Comparison of ENCODE assay signal across 10 cellular contexts in the genomic region with DNA sequence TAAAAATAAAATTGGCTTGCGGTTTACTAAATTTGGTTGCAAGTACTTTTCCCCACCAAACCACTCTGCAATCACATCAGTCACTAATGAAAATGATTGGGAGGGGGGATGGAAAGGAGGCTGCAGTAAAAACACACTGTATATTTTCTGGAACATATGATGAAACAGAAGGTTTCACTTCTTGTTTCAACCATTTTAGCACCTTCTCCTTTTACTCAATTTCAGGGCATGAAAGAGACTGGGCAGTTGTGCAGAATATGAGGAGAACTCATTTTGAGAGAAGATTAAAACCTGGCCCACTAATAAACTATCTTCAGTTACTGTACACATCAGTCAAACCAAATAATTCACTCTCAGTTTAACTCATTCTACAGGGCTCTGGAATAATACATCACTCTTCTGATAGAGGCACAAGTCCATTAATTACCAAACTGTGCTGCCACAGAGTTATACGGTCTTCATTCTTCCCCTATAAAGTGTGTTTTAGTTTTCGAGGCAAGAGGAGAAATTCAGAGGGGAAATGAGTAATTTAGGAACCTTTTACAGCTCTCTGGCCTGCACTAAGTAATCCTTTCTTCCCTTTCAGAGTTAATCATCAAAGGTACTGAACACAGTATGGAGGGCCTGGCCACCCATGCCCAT. TPM values are rescaled to one million over a fixed set of nuclear protein-coding genes. Genes with fewer than 3 reads are reported as not detected.
A peak's percentile ranks its signal among the peaks of the same experiment; 100 is the strongest.
DNase-seq lines count a peak whose midpoint lies in the region; ATAC-seq and TF ChIP-seq lines count a peak whose summit lies in the region.
"Had no signal": no experiment of that assay in that cellular context is flagged by ENCODE, and none has a peak within 500 bp of the region (broad histone marks: within the 10 kb centered on the region; RNA-seq: fewer than 3 reads in every experiment).

No MANE protein-coding gene starts in this region.

- H3K27ac ChIP-seq in coronary artery = peak overlapping the region in 1 of 2 donors; percentile 59
- H3K27ac ChIP-seq: cardiac muscle cell had no signal

- no peaks in the 10 kb centered on the region for H3K27me3 ChIP-seq in MG63
- H3K27me3 ChIP-seq: cardiac muscle cell had no signal

- H3K9me3 ChIP-seq in MG63 = no peaks in the 10 kb centered on the region

- ATAC-seq in GM21367 (IDR thresholded peaks at IDR 0.05; ENCODE audit: unreplicated experiment) (peak; percentile 76), HG03520 (IDR thresholded peaks at IDR 0.05; ENCODE audit: unreplicated experiment) (peak; percentile 67)

- DNase-seq in GM10266 (ENCODE audit: extremely low spot score) (peak; percentile 43), coronary artery (ENCODE audit: low spot score) (no peak), HuH-7 (ENCODE audit: low spot score) (no peak), MG63 (no peak), H4 (ENCODE audit: low spot score) (no peak)
- DNase-seq in activated CD4-positive, CD25-positive, alpha-beta regulatory T cell (lab: John Stamatoyannopoulos, UW) = no peak
- DNase-seq: right cardiac atrium had no signal

- H3K4me3 ChIP-seq in coronary artery = peak overlapping the region; percentile 20
- H3K4me3 ChIP-seq in MG63 = no peak overlapping the region
- H3K4me3 ChIP-seq: cardiac muscle cell had no signal

- no peaks in the 10 kb centered on the region for H3K36me3 ChIP-seq in MG63
- H3K36me3 ChIP-seq: cardiac muscle cell had no signal

- no peak for TF ChIP-seq CTCF in GM10266 (IDR thresholded peaks at IDR 0.05; ENCODE audit: control insufficient read depth, insufficient read depth, low read depth, missing control alignments)
- TF ChIP-seq CTCF in coronary artery (IDR thresholded peaks at IDR 0.05) = no peak

RNA-seq across cellular contexts. Expression of gene JAZF1, which starts 25.5 kb away (rescaled TPM):
- 5.7 and 7.6 TPM in 2 replicates for total RNA-seq in MG63 (2014; rRNA removed; shearing (Covaris generic); ENCODE audit: low replicate concordance)
- 13.3 and 20.6 TPM in 2 replicates for total RNA-seq in H4 (2014; rRNA removed; shearing (Covaris generic))
